Comparison of ENCODE assay signal across 1 cellular context in genomic region chr12:49825360-49825970, GRCh38.
TF ChIP-seq lines count a peak whose summit lies in the region.

No MANE protein-coding gene starts in this region.

TF ChIP-seq in SK-N-SH treated with all-trans-retinoic acid at 6 μM for 48 hours, 23 proteins besides CTCF, POLR2A, EP300 and RAD21 (continued from another document):
- TF ChIP-seq POU6F1 (CRISPR knock-in tag; IDR thresholded peaks at IDR 0.05; ENCODE audit: borderline replicate concordance, low read depth) (no peak), CSDC2 (CRISPR knock-in tag; IDR thresholded peaks at IDR 0.05) (no peak), TSHZ2 (CRISPR knock-in tag; IDR thresholded peaks at IDR 0.05) (no peak), ZNF8 (CRISPR knock-in tag; IDR thresholded peaks at IDR 0.05) (no peak)
TF ChIP-seq in SK-N-SH treated with all-trans-retinoic acid at 6 μM for 48 hours: peak in this region for 0.
